ENCODE assay signal across 23 cellular contexts in genomic region chr6:16921399-16922110, GRCh38.
DNase-seq lines count a peak whose midpoint lies in the region; TF ChIP-seq lines count a peak whose summit lies in the region.
"Had no signal": no experiment of that assay in that cellular context is flagged by ENCODE, and none has a peak within 500 bp of the region (broad histone marks: within the 10 kb centered on the region; RNA-seq: fewer than 3 reads in every experiment).

No MANE protein-coding gene starts in this region.

- no peak overlapping the region for H2BK5ac ChIP-seq in mesenchymal stem cell (ENCODE audit: low read depth, low read length, poor library complexity, severe bottlenecking)

- no peak overlapping the region for H3K18ac ChIP-seq in mesenchymal stem cell (ENCODE audit: low read depth in 1 of 2, low read length in 2 of 2)

- H3K4ac ChIP-seq in mesenchymal stem cell (ENCODE audit: low read depth in 1 of 2, low read length in 2 of 2) = no peak overlapping the region

- H2AK5ac ChIP-seq in mesenchymal stem cell (ENCODE audit: low read length, severe bottlenecking) = no peak overlapping the region

- H3F3A ChIP-seq in Loucy (ENCODE audit: low read depth) = no peaks in the 10 kb centered on the region

- H4K8ac ChIP-seq in mesenchymal stem cell (ENCODE audit: low read length) = no peak overlapping the region

- H2BK15ac ChIP-seq in mesenchymal stem cell (ENCODE audit: low read depth, poor library complexity, severe bottlenecking) = no peak overlapping the region

- no peak overlapping the region for H4K91ac ChIP-seq in mesenchymal stem cell (ENCODE audit: low read length)

- H3K36me3 ChIP-seq in Loucy (ENCODE audit: insufficient read depth, low read length) (no peaks in the 10 kb centered on the region), mesenchymal stem cell (ENCODE audit: control insufficient read depth in 1 of 2, insufficient read depth in 2 of 2, low read depth in 1 of 2, low read length in 2 of 2) (no peaks in the 10 kb centered on the region), suprapubic skin (no peaks in the 10 kb centered on the region)
- H3K36me3 ChIP-seq: ascending aorta, gastroesophageal sphincter, lower lobe of right lung, sigmoid colon, transverse colon had no signal

- TF ChIP-seq CTCF in Loucy (conservative IDR thresholded peaks at IDR 0.05; ENCODE audit: low read length) (no peak), suprapubic skin (IDR thresholded peaks at IDR 0.05) (no peak)

- TF ChIP-seq EP300 in suprapubic skin (IDR thresholded peaks at IDR 0.05) = no peak

- H3K79me2 ChIP-seq in Loucy (ENCODE audit: insufficient read depth, low read length) = no peaks in the 10 kb centered on the region

- H3K9ac ChIP-seq in Loucy (ENCODE audit: low read depth, low read length, poor library complexity, severe bottlenecking) (no peak overlapping the region), mesenchymal stem cell (ENCODE audit: low read length) (no peak overlapping the region)

- H3K79me1 ChIP-seq in mesenchymal stem cell (replicated peaks; ENCODE audit: low read length, poor library complexity, severe bottlenecking) = no peaks in the 10 kb centered on the region

- no peak overlapping the region for H3K23ac ChIP-seq in mesenchymal stem cell (ENCODE audit: low read length in 2 of 2)

- H2BK120ac ChIP-seq in mesenchymal stem cell (ENCODE audit: low read depth, low read length) = no peak overlapping the region

- H2BK12ac ChIP-seq in mesenchymal stem cell (ENCODE audit: low read length in 2 of 2) = no peak overlapping the region

- H3K27ac ChIP-seq in epithelial cell of prostate = no peak overlapping the region
- no peak overlapping the region for H3K27ac ChIP-seq in mesenchymal stem cell (ENCODE audit: low read length, poor library complexity, severe bottlenecking)
- no peak overlapping the region for H3K27ac ChIP-seq in suprapubic skin
- H3K27ac ChIP-seq: ascending aorta, gastroesophageal sphincter, lower lobe of right lung, sigmoid colon, transverse colon had no signal

- H3K27me3 ChIP-seq in Loucy (ENCODE audit: insufficient read depth, low read length, poor library complexity, severe bottlenecking) (no peaks in the 10 kb centered on the region), mesenchymal stem cell (ENCODE audit: control insufficient read depth in 1 of 2, insufficient read depth in 1 of 2, low read length in 2 of 2) (no peaks in the 10 kb centered on the region), suprapubic skin (no peaks in the 10 kb centered on the region)
- H3K27me3 ChIP-seq: ascending aorta, gastroesophageal sphincter, sigmoid colon had no signal

- peak; percentile 9 for DNase-seq in NCI-H748 treated with DMSO at 0.1 percent for 48 hours (lab: John Stamatoyannopoulos, UW)
- peak; percentile 90 for DNase-seq in epithelial cell of prostate (ENCODE audit: low read depth, low spot score)
- DNase-seq in mesenchymal stem cell = peak; percentile 87
- no peak for DNase-seq in activated CD4-positive, alpha-beta T cell treated with anti-CD3 and anti-CD28 coated beads for 1 hour
- no peak for DNase-seq in HT-29 (ENCODE audit: low spot score)
- DNase-seq in suprapubic skin (ENCODE audit: low spot score in 2 of 2) = no peak
- DNase-seq: activated CD4-positive, alpha-beta T cell treated with anti-CD3 and anti-CD28 coated beads, Interleukin-2, amount 50 U/mL, for 4 hours; AML-193; CD4-positive, alpha-beta memory T cell; H7; hypothalamus; Karpas-422; lower lobe of right lung; NCI-H1048; NCI-H524; Right ventricle myocardium superior; sigmoid colon; stimulated activated naive CD8-positive, alpha-beta T cell treated with anti-CD3 and anti-CD28 coated beads, Interleukin-15, amount 100 ng/mL, for 72 hours; T-helper 9 cell; transverse colon had no signal

- H2AFZ ChIP-seq in Loucy (ENCODE audit: low read length) (peak overlapping the region; percentile 66), mesenchymal stem cell (ENCODE audit: low read depth, low read length) (no peak overlapping the region)

- H3K9me2 ChIP-seq in Loucy (replicated peaks; ENCODE audit: low read depth, low read length) = no peaks in the 10 kb centered on the region

- WGBS in mesenchymal stem cell = 61% methylated on average over 3 of the region's 6 CpGs
- 59% methylated on average over 6 of the region's 6 CpGs for WGBS in suprapubic skin

- no peak for TF ChIP-seq POLR2A in suprapubic skin (IDR thresholded peaks at IDR 0.05)

- no peaks in the 10 kb centered on the region for H4K20me1 ChIP-seq in Loucy (ENCODE audit: insufficient read depth, low read length, poor library complexity, severe bottlenecking)

- H3K9me3 ChIP-seq in Loucy (ENCODE audit: insufficient read depth, low read depth, low read length) (no peaks in the 10 kb centered on the region), mesenchymal stem cell (ENCODE audit: control insufficient read depth, low read length) (no peaks in the 10 kb centered on the region), suprapubic skin (no peaks in the 10 kb centered on the region)
- H3K9me3 ChIP-seq: ascending aorta, gastroesophageal sphincter, lower lobe of right lung, sigmoid colon, transverse colon had no signal

- no peak overlapping the region for H3K4me3 ChIP-seq in Loucy (ENCODE audit: low read length, poor library complexity, severe bottlenecking)
- H3K4me3 ChIP-seq in mesenchymal stem cell (ENCODE audit: insufficient read depth in 1 of 2, low read depth in 1 of 2, low read length in 2 of 2) = no peak overlapping the region
- H3K4me3 ChIP-seq in suprapubic skin = no peak overlapping the region
- H3K4me3 ChIP-seq: ascending aorta, gastroesophageal sphincter, lower lobe of right lung, sigmoid colon, transverse colon had no signal

- H3K4me2 ChIP-seq in Loucy (ENCODE audit: low read depth, low read length, poor library complexity, severe bottlenecking) = no peak overlapping the region
- no peak overlapping the region for H3K4me2 ChIP-seq in mesenchymal stem cell (ENCODE audit: low read length, poor library complexity, severe bottlenecking)

- no peaks in the 10 kb centered on the region for H3K4me1 ChIP-seq in Loucy (ENCODE audit: insufficient read depth, low read length, poor library complexity, severe bottlenecking)
- H3K4me1 ChIP-seq in mesenchymal stem cell (ENCODE audit: control insufficient read depth, insufficient read depth, low read depth, low read length) = no peaks in the 10 kb centered on the region
- no peaks in the 10 kb centered on the region for H3K4me1 ChIP-seq in suprapubic skin
- H3K4me1 ChIP-seq: ascending aorta, gastroesophageal sphincter, lower lobe of right lung, sigmoid colon, transverse colon had no signal

- H3K14ac ChIP-seq in mesenchymal stem cell (ENCODE audit: low read length in 2 of 2) = no peak overlapping the region

Comparison
In these comparisons a context has a peak if more than half of its experiments do, and no peak if none do; other contexts are left out.
1. DNase-seq: peak in NCI-H748 treated with DMSO at 0.1 percent for 48 hours (single experiment), epithelial cell of prostate (single experiment) and mesenchymal stem cell (single experiment); none in activated CD4-positive, alpha-beta T cell treated with anti-CD3 and anti-CD28 coated beads for 1 hour (single experiment), HT-29 (single experiment) and suprapubic skin (0 of 2).